Comparison of ENCODE assay signal across 14 cellular contexts in the genomic region with DNA sequence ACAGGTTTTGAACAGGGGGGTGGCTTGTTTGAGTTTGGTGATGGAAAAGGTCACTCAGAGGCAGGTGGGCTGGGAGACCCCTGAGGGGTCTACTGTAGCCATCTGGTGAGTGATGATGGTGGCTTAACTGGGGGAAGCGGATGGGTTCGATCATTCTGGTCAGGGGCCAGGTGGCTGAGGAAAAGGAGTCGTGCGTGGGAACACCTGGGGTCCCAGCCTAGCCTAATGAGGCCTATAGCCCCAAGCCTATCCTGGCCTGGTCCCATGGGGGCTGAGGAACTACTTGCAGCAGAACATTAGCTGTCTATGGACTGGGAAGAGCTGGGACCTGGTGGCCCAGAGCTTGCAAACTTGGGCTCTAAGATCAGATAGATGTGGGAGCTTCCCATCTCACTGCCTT. TPM values are rescaled to one million over a fixed set of nuclear protein-coding genes. Genes with fewer than 3 reads are reported as not detected.
DNase-seq lines count a peak whose midpoint lies in the region; ATAC-seq and TF ChIP-seq lines count a peak whose summit lies in the region.
"Had no signal": no experiment of that assay in that cellular context is flagged by ENCODE, and none has a peak within 500 bp of the region (broad histone marks: within the 10 kb centered on the region; RNA-seq: fewer than 3 reads in every experiment).

No MANE protein-coding gene starts in this region.

- H3K36me3 Mint-ChIP-seq in glutamatergic neuron (ENCODE audit: unreplicated experiment) (no peaks in the 10 kb centered on the region), progenitor cell of endocrine pancreas (ENCODE audit: insufficient read depth) (peaks cover 2% of the 10 kb centered on the region)

- H3K4me3 Mint-ChIP-seq in glutamatergic neuron (ENCODE audit: unreplicated experiment) (peak overlapping the region; percentile 45), progenitor cell of endocrine pancreas (ENCODE audit: low read depth) (no peak overlapping the region)
- H3K4me3 Mint-ChIP-seq: CD4-positive, alpha-beta T cell had no signal

- no peak for TF ChIP-seq CTCF in glutamatergic neuron (IDR thresholded peaks at IDR 0.05; ENCODE audit: partially characterized antibody, unreplicated experiment)
- TF ChIP-seq CTCF in progenitor cell of endocrine pancreas (IDR thresholded peaks at IDR 0.05; ENCODE audit: unreplicated experiment) = no peak

- peaks cover 13% of the 10 kb centered on the region for H3K27me3 Mint-ChIP-seq in glutamatergic neuron (ENCODE audit: unreplicated experiment)
- no peaks in the 10 kb centered on the region for H3K27me3 Mint-ChIP-seq in progenitor cell of endocrine pancreas

- H3K27ac Mint-ChIP-seq in glutamatergic neuron (ENCODE audit: unreplicated experiment) = peak overlapping the region; percentile 57
- peak overlapping the region; percentile 29 for H3K27ac Mint-ChIP-seq in progenitor cell of endocrine pancreas
- H3K27ac Mint-ChIP-seq: CD4-positive, alpha-beta T cell had no signal

- H3K9me3 Mint-ChIP-seq in glutamatergic neuron (ENCODE audit: unreplicated experiment) = peaks cover 11% of the 10 kb centered on the region
- H3K9me3 Mint-ChIP-seq in progenitor cell of endocrine pancreas (ENCODE audit: low read depth) = no peaks in the 10 kb centered on the region
- H3K9me3 Mint-ChIP-seq: CD4-positive, alpha-beta T cell had no signal

- DNase-seq in NCI-H69 (lab: John Stamatoyannopoulos, UW) (peak; percentile 29), glutamatergic neuron (peak; percentile 52), progenitor cell of endocrine pancreas (ENCODE audit: low spot score, unreplicated experiment) (no peak), NCI-H2081 (lab: John Stamatoyannopoulos, UW) (no peak), RPMI8226 (no peak), NCI-H1694 treated with DMSO at 0.1 percent for 48 hours (lab: John Stamatoyannopoulos, UW) (no peak)
- DNase-seq: ACHN; BE2C; C1 segment of cervical spinal cord; Caco-2; CD4-positive, alpha-beta T cell; GOT3 had no signal

- no peak for ATAC-seq in GM21526 (IDR thresholded peaks at IDR 0.05; ENCODE audit: low FRiP score, unreplicated experiment)

- H3K4me1 Mint-ChIP-seq in glutamatergic neuron (ENCODE audit: low read depth, unreplicated experiment) = peaks cover 51% of the 10 kb centered on the region
- peaks cover 74% of the 10 kb centered on the region for H3K4me1 Mint-ChIP-seq in progenitor cell of endocrine pancreas (ENCODE audit: low read depth)

RNA-seq across cellular contexts. Expression of a gene that starts 44.8 kb away (rescaled TPM):
- 15.2 TPM for total RNA-seq in glutamatergic neuron (ENCODE audit: unreplicated experiment)
- 49.6 and 58.1 TPM in 2 replicates for total RNA-seq in progenitor cell of endocrine pancreas
- total RNA-seq: Caco-2, HT1080 had no signal

Comparison
In these comparisons a context has a peak if more than half of its experiments do, and no peak if none do; other contexts are left out.
1. DNase-seq: peak in NCI-H69 (single experiment) and glutamatergic neuron (single experiment); none in progenitor cell of endocrine pancreas (single experiment), NCI-H2081 (0 of 2), RPMI8226 (single experiment) and NCI-H1694 treated with DMSO at 0.1 percent for 48 hours (single experiment).